Comparison of ENCODE assay signal across 14 cellular contexts in genomic region chr12:52522346-52523011, GRCh38. TPM values are rescaled to one million over a fixed set of nuclear protein-coding genes. Genes with fewer than 3 reads are reported as not detected.
DNase-seq lines count a peak whose midpoint lies in the region; ATAC-seq, FAIRE-seq and TF ChIP-seq lines count a peak whose summit lies in the region.
"Had no signal": no experiment of that assay in that cellular context is flagged by ENCODE, and none has a peak within 500 bp of the region (broad histone marks: within the 10 kb centered on the region; RNA-seq: fewer than 3 reads in every experiment).

No MANE protein-coding gene starts in this region.

- H2AK5ac ChIP-seq in neuronal stem cell (ENCODE audit: low read depth, low read length) = peak overlapping the region; percentile 33

- no peak overlapping the region for H2BK120ac ChIP-seq in neuronal stem cell (ENCODE audit: low read depth, low read length)

- DNase-seq in D341Med (ENCODE audit: low spot score) (peak; percentile 25), M059J (ENCODE audit: low read depth) (peak; percentile 66), epithelial cell of esophagus (ENCODE audit: low read depth) (peak; percentile 98), neuronal stem cell (ENCODE audit: low spot score) (no peak), kidney tubule cell (ENCODE audit: low spot score) (no peak), RCC 7860 (ENCODE audit: low spot score) (no peak)
- DNase-seq in effector CD8-positive, alpha-beta T cell (lab: John Stamatoyannopoulos, UW) = no peak
- DNase-seq: activated naive CD4-positive, alpha-beta T cell treated with anti-CD3 and anti-CD28 coated beads, Interleukin-2, amount 50 U/mL, for 16 hours; CD4-positive, alpha-beta T cell; dermis blood vessel endothelial cell; heart left ventricle had no signal

- H3K27me3 ChIP-seq in neuronal stem cell (ENCODE audit: control insufficient read depth in 3 of 3, insufficient read depth in 3 of 3, low read depth in 1 of 3, low read length in 3 of 3) = peaks cover 0 to 10% (median 0%) of the 10 kb centered on the region in 3 experiments
- H3K27me3 ChIP-seq: heart left ventricle had no signal

- no peak overlapping the region for H4K91ac ChIP-seq in neuronal stem cell (ENCODE audit: low read depth, low read length, poor library complexity)

- no peak overlapping the region for H3K4ac ChIP-seq in neuronal stem cell (ENCODE audit: low read length)

- H3K4me2 ChIP-seq in neuronal stem cell (ENCODE audit: insufficient read depth, low read length, poor library complexity, severe bottlenecking) = no peak overlapping the region

- H4K8ac ChIP-seq in neuronal stem cell (ENCODE audit: low read depth, low read length) = no peak overlapping the region

- H2BK5ac ChIP-seq in neuronal stem cell (ENCODE audit: low read length) = no peak overlapping the region

- no CpG with 5 or more reads among the region's 10 CpGs for WGBS in neuronal stem cell (ENCODE audit: extremely low coverage in 2 of 2, insufficient read length in 2 of 2, insufficient replicate concordance in 1 of 2), 2 donors

- no peaks in the 10 kb centered on the region for H3K36me3 ChIP-seq in neuronal stem cell (replicated peaks in 1 of 2; ENCODE audit: control insufficient read depth in 2 of 2, insufficient read depth in 2 of 2, low read length in 2 of 2)
- H3K36me3 ChIP-seq: heart left ventricle had no signal

- H3K4me3 ChIP-seq in epithelial cell of esophagus (ENCODE audit: low read length) (peak overlapping the region; percentile 75), neuronal stem cell (ENCODE audit: low read length in 2 of 2) (no peak overlapping the region)
- H3K4me3 ChIP-seq: heart left ventricle had no signal

- H2BK12ac ChIP-seq in neuronal stem cell (ENCODE audit: low read length) = no peak overlapping the region

- H3K18ac ChIP-seq in neuronal stem cell (ENCODE audit: low read length) = peak overlapping the region; percentile 33

- no peak overlapping the region for H3K9ac ChIP-seq in neuronal stem cell (ENCODE audit: low read depth, low read length, poor library complexity)

- no peak for FAIRE-seq in RCC 7860 (lab: Jason Lieb, UNC)

- H3K9me3 ChIP-seq in neuronal stem cell (replicated peaks in 1 of 2; ENCODE audit: control insufficient read depth in 2 of 2, insufficient read depth in 1 of 2, low read depth in 1 of 2, low read length in 2 of 2) = no peaks in the 10 kb centered on the region
- H3K9me3 ChIP-seq: heart left ventricle had no signal

- peak overlapping the region; percentile 91 for H3K14ac ChIP-seq in neuronal stem cell (ENCODE audit: low read length)

- no peaks in the 10 kb centered on the region for H3K79me1 ChIP-seq in neuronal stem cell (ENCODE audit: low read depth, low read length)

- H2AFZ ChIP-seq in neuronal stem cell (ENCODE audit: low read length) = no peak overlapping the region

- no peak for ATAC-seq in HG03460 (IDR thresholded peaks at IDR 0.05; ENCODE audit: unreplicated experiment)

- TF ChIP-seq CTCF in epithelial cell of esophagus (IDR thresholded peaks at IDR 0.05; ENCODE audit: insufficient read depth, low read depth, low read length, missing control alignments) = no peak

- H3K23ac ChIP-seq in neuronal stem cell (ENCODE audit: low read depth, low read length, poor library complexity) = no peak overlapping the region

- H2BK15ac ChIP-seq in neuronal stem cell (ENCODE audit: low read length) = no peak overlapping the region

- H3K27ac ChIP-seq in neuronal stem cell (replicated peaks; ENCODE audit: low read length) = no peak overlapping the region
- H3K27ac ChIP-seq: heart left ventricle had no signal

- H3K4me1 ChIP-seq in neuronal stem cell (ENCODE audit: control insufficient read depth in 2 of 2, insufficient read depth in 1 of 2, low read depth in 1 of 2, low read length in 2 of 2) = peaks cover 0 to 8% of the 10 kb centered on the region in 2 donors
- H3K4me1 ChIP-seq: heart left ventricle had no signal

RNA-seq across cellular contexts. Expression of gene KRT5, which starts 2.3 kb away (rescaled TPM):
- not detected in 2 replicates for total RNA-seq in M059J (2014; rRNA removed; shearing (Covaris generic))
- not detected for polyA plus RNA-seq in neuronal stem cell (2013, experiment 1 of 2)
- not detected for polyA plus RNA-seq in neuronal stem cell (2013, experiment 2 of 2)
- total RNA-seq: NCI-H460 had no signal

RNA-seq across cellular contexts. Expression of gene KRT6A, which starts 29.4 kb away (rescaled TPM):
- total RNA-seq in M059J (2014; rRNA removed; shearing (Covaris generic)) = not detected in 2 replicates
- polyA plus RNA-seq in neuronal stem cell (2013, experiment 1 of 2) = not detected
- not detected for polyA plus RNA-seq in neuronal stem cell (2013, experiment 2 of 2)
- total RNA-seq: CD4-positive, alpha-beta T cell; NCI-H460 had no signal

RNA-seq across cellular contexts. Expression of gene KRT71, which starts 30.5 kb away (rescaled TPM):
- total RNA-seq in M059J (2014; rRNA removed; shearing (Covaris generic)) = not detected in 2 replicates
- polyA plus RNA-seq in neuronal stem cell (2013, experiment 1 of 2) = not detected
- not detected for polyA plus RNA-seq in neuronal stem cell (2013, experiment 2 of 2)
- total RNA-seq: CD4-positive, alpha-beta T cell; dermis blood vessel endothelial cell; heart left ventricle; NCI-H460; skeletal muscle tissue had no signal
- polyA plus RNA-seq: heart left ventricle had no signal

RNA-seq across cellular contexts. Expression of gene KRT6C, which starts 48.9 kb away (rescaled TPM):
- not detected in 2 replicates for total RNA-seq in M059J (2014; rRNA removed; shearing (Covaris generic))
- not detected for polyA plus RNA-seq in neuronal stem cell (2013, experiment 1 of 2)
- polyA plus RNA-seq in neuronal stem cell (2013, experiment 2 of 2) = not detected
- total RNA-seq: CD4-positive, alpha-beta T cell; dermis blood vessel endothelial cell; heart left ventricle; NCI-H460; skeletal muscle tissue had no signal
- polyA plus RNA-seq: heart left ventricle had no signal

RNA-seq across cellular contexts. Expression of gene KRT74, which starts 51.2 kb away (rescaled TPM):
- total RNA-seq in M059J (2014; rRNA removed; shearing (Covaris generic)) = not detected in 2 replicates
- polyA plus RNA-seq in neuronal stem cell (2013, experiment 1 of 2) = not detected
- not detected for polyA plus RNA-seq in neuronal stem cell (2013, experiment 2 of 2)
- total RNA-seq: dermis blood vessel endothelial cell, heart left ventricle, NCI-H460, skeletal muscle tissue had no signal
- polyA plus RNA-seq: heart left ventricle had no signal

Comparison
In these comparisons a context has a peak if more than half of its experiments do, and no peak if none do; other contexts are left out.
1. DNase-seq: peak in D341Med (single experiment), M059J (single experiment) and epithelial cell of esophagus (single experiment); none in neuronal stem cell (single experiment), effector CD8-positive, alpha-beta T cell (single experiment), kidney tubule cell (single experiment) and RCC 7860 (single experiment).